1 cellular context compared by ENCODE assay signal in genomic region chr17:7437369-7437863, GRCh38.
TF ChIP-seq lines count a peak whose summit lies in the region.

No MANE protein-coding gene starts in this region.

TF ChIP-seq in endothelial cell of umbilical vein, 7 proteins besides CTCF, POLR2A, EP300 and RAD21 (continued from another document):
- TF ChIP-seq JUN (IDR thresholded peaks at IDR 0.05; ENCODE audit: borderline replicate concordance, insufficient read depth, insufficient read length, low read depth) (no peak), EZH2 (IDR thresholded peaks at IDR 0.05; ENCODE audit: borderline replicate concordance, low read depth, low read length, severe bottlenecking) (no peak)
